Comparison of ENCODE assay signal across 33 cellular contexts in genomic region chr10:107978455-107978854, GRCh38.
"Had no signal": no experiment of that assay in that cellular context is flagged by ENCODE, and none has a peak within 500 bp of the region (broad histone marks: within the 10 kb centered on the region; RNA-seq: fewer than 3 reads in every experiment).

No MANE protein-coding gene starts in this region.

- DNase-seq: Karpas-422, Kasumi-1, MG63, MM.1S, MV-4-11, NCI-H1048, NCI-H1092, NCI-H1092 treated with DMSO at 0.1 percent for 48 hours, NCI-H1105, NCI-H1105 treated with DMSO at 0.1 percent for 48 hours, NCI-H1417, NCI-H1417 treated with DMSO at 0.1 percent for 48 hours, NCI-H1436, NCI-H1436 treated with DMSO at 0.1 percent for 48 hours, NCI-H146, NCI-H1694, NCI-H1694 treated with DMSO at 0.1 percent for 48 hours, NCI-H187, NCI-H187 treated with DMSO at 0.1 percent for 48 hours, NCI-H1930, NCI-H2029, NCI-H2029 treated with DMSO at 0.1 percent for 48 hours, NCI-H2081, NCI-H2081 treated with DMSO at 0.1 percent for 48 hours, NCI-H2107, NCI-H2171, NCI-H2171 treated with DMSO at 0.1 percent for 48 hours, NCI-H2227 treated with DMSO at 0.1 percent for 48 hours, NCI-H226, NCI-H345, NCI-H446, NCI-H446 treated with DMSO at 0.1 percent for 48 hours, NCI-H510A had no signal

- H3K36me3 ChIP-seq: MG63 had no signal

- H3K9me3 ChIP-seq: MG63 had no signal

- H3K4me3 ChIP-seq: MG63 had no signal
